In the genomic region with DNA sequence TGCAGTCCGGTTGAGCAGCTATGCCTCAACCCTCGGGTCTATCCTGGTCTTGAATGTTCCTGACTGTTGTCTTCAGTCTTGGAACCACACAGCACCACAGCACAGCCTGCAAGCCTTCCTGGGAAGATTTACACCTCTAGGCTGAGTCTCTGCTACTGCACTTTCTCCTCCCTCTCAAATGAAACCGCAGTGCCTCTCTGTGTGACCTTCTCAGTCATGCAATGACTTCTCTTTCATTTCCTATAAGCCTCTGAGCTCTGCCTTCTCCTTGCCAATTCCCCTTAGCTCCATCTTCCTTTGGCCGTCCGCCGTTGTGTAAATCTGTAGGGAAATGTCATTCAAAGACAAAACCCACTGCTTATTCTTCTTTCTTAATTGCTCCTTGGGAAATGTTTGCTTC, we compare ENCODE assay signal across 8 cellular contexts.
DNase-seq lines count a peak whose midpoint lies in the region; ATAC-seq lines count a peak whose summit lies in the region.
"Not testable (repeated sequence)": the region's sequence is repeated elsewhere in the genome, so short reads cannot be mapped to it uniquely, and the experiment has no call there.

No MANE protein-coding gene starts in this region.

- not testable (repeated sequence) for H3K36me3 Mint-ChIP-seq in T-helper 17 cell (ENCODE audit: low read depth); activated naive CD8-positive, alpha-beta T cell treated with anti-CD3 and anti-CD28 coated beads, Interleukin-2, amount 50 U/mL, for 24 hours (ENCODE audit: low read depth); stimulated activated naive B cell treated with anti-CD40 and anti-IgM and Interleukin-4, amounts not matched to agents 10 μg/mL and 1 μg/mL and 100 μg/mL, for 72 hours

- not testable (repeated sequence) for DNase-seq in T-helper 17 cell; activated naive CD8-positive, alpha-beta T cell treated with anti-CD3 and anti-CD28 coated beads, Interleukin-2, amount 50 U/mL, for 24 hours; stimulated activated naive B cell treated with anti-CD40 and anti-IgM and Interleukin-4, amounts not matched to agents 10 μg/mL and 1 μg/mL and 100 μg/mL, for 72 hours
- peak; percentile 1 for DNase-seq in iPS-NIHi7 (ENCODE audit: extremely low spot score)

- not testable (repeated sequence) for H3K9me3 Mint-ChIP-seq in activated naive CD8-positive, alpha-beta T cell treated with anti-CD3 and anti-CD28 coated beads, Interleukin-2, amount 50 U/mL, for 24 hours; stimulated activated naive B cell treated with anti-CD40 and anti-IgM and Interleukin-4, amounts not matched to agents 10 μg/mL and 1 μg/mL and 100 μg/mL, for 72 hours

- H3K4me3 Mint-ChIP-seq in T-helper 17 cell; activated naive CD8-positive, alpha-beta T cell treated with anti-CD3 and anti-CD28 coated beads, Interleukin-2, amount 50 U/mL, for 24 hours: not testable (repeated sequence)
- peak overlapping the region in 1 of 2 donors; percentile 40 for H3K4me3 Mint-ChIP-seq in stimulated activated naive B cell treated with anti-CD40 and anti-IgM and Interleukin-4, amounts not matched to agents 10 μg/mL and 1 μg/mL and 100 μg/mL, for 72 hours

- H3K9me3 ChIP-seq in T-helper 17 cell (ENCODE audit: control insufficient read depth, low read length, poor library complexity, severe bottlenecking): not testable (repeated sequence)

- H3K4me1 Mint-ChIP-seq in T-helper 17 cell; activated naive CD8-positive, alpha-beta T cell treated with anti-CD3 and anti-CD28 coated beads, Interleukin-2, amount 50 U/mL, for 24 hours; stimulated activated naive B cell treated with anti-CD40 and anti-IgM and Interleukin-4, amounts not matched to agents 10 μg/mL and 1 μg/mL and 100 μg/mL, for 72 hours: not testable (repeated sequence)

- ATAC-seq in GM18498 (IDR thresholded peaks at IDR 0.05; ENCODE audit: unreplicated experiment) (peak; percentile 86), GM19463 (IDR thresholded peaks at IDR 0.05; ENCODE audit: unreplicated experiment) (peak; percentile 47), HG02798 (IDR thresholded peaks at IDR 0.05; ENCODE audit: poor library complexity, unreplicated experiment) (peak; percentile 76), HG03520 (IDR thresholded peaks at IDR 0.05; ENCODE audit: unreplicated experiment) (peak; percentile 71), T-helper 17 cell (peak; percentile 58)
- ATAC-seq in activated naive CD8-positive, alpha-beta T cell treated with anti-CD3 and anti-CD28 coated beads, Interleukin-2, amount 50 U/mL, for 24 hours: peak; percentile 95
- ATAC-seq in stimulated activated naive B cell treated with anti-CD40 and anti-IgM and Interleukin-4, amounts not matched to agents 10 μg/mL and 1 μg/mL and 100 μg/mL, for 72 hours (replicated peaks): peak; percentile 98 to 99

- not testable (repeated sequence) for H3K27me3 Mint-ChIP-seq in T-helper 17 cell; activated naive CD8-positive, alpha-beta T cell treated with anti-CD3 and anti-CD28 coated beads, Interleukin-2, amount 50 U/mL, for 24 hours; stimulated activated naive B cell treated with anti-CD40 and anti-IgM and Interleukin-4, amounts not matched to agents 10 μg/mL and 1 μg/mL and 100 μg/mL, for 72 hours

- H3K27ac Mint-ChIP-seq in T-helper 17 cell; activated naive CD8-positive, alpha-beta T cell treated with anti-CD3 and anti-CD28 coated beads, Interleukin-2, amount 50 U/mL, for 24 hours; stimulated activated naive B cell treated with anti-CD40 and anti-IgM and Interleukin-4, amounts not matched to agents 10 μg/mL and 1 μg/mL and 100 μg/mL, for 72 hours: not testable (repeated sequence)

Comparison
In these comparisons a context has a peak if more than half of its experiments do, and no peak if none do; other contexts are left out.
1. ATAC-seq: peak in every context shown above with its lines; median percentile 98 in stimulated activated naive B cell treated with anti-CD40 and anti-IgM and Interleukin-4, amounts not matched to agents 10 μg/mL and 1 μg/mL and 100 μg/mL, for 72 hours; 95 in activated naive CD8-positive, alpha-beta T cell treated with anti-CD3 and anti-CD28 coated beads, Interleukin-2, amount 50 U/mL, for 24 hours; 86 in GM18498; 76 in HG02798; 71 in HG03520; 58 in T-helper 17 cell; 47 in GM19463.